ENCODE assay signal across 35 cellular contexts in the genomic region with DNA sequence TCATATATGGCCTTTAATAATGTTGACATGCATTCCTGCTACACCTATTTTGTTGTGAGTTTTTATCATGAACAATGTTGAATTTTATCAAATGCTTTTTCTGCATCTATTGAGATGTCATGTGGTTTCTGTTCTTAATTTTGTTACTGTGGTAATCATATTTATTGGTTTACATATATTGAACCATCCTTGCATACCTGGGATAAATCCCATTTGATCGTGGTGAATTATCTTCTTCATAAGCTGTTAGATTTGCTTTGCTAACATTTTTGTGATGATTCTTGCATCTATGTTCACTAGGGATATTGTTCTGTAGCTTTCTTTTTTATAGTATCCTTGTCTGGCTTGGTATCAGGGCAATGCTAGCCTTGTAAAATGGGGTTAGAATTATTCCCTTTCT.
"Had no signal": no experiment of that assay in that cellular context is flagged by ENCODE, and none has a peak within 500 bp of the region (broad histone marks: within the 10 kb centered on the region; RNA-seq: fewer than 3 reads in every experiment).

No MANE protein-coding gene starts in this region.

- H3K4me3 ChIP-seq: MG63 had no signal

- DNase-seq: Kasumi-1, MG63, MM.1S, MV-4-11, NCI-H1048, NCI-H1092, NCI-H1092 treated with DMSO at 0.1 percent for 48 hours, NCI-H1105, NCI-H1105 treated with DMSO at 0.1 percent for 48 hours, NCI-H1417, NCI-H1417 treated with DMSO at 0.1 percent for 48 hours, NCI-H1436, NCI-H1436 treated with DMSO at 0.1 percent for 48 hours, NCI-H146, NCI-H1694, NCI-H1694 treated with DMSO at 0.1 percent for 48 hours, NCI-H187, NCI-H187 treated with DMSO at 0.1 percent for 48 hours, NCI-H1930, NCI-H2029, NCI-H2029 treated with DMSO at 0.1 percent for 48 hours, NCI-H2081, NCI-H2081 treated with DMSO at 0.1 percent for 48 hours, NCI-H2107, NCI-H2171, NCI-H2171 treated with DMSO at 0.1 percent for 48 hours, NCI-H2227 treated with DMSO at 0.1 percent for 48 hours, NCI-H226, NCI-H345, NCI-H446, NCI-H446 treated with DMSO at 0.1 percent for 48 hours, NCI-H510A, NCI-H510A treated with DMSO at 0.1 percent for 48 hours, NCI-H524, NCI-H524 treated with DMSO at 0.1 percent for 48 hours had no signal

- H3K27me3 ChIP-seq: MG63 had no signal

- H3K36me3 ChIP-seq: MG63 had no signal
